Comparison of ENCODE assay signal across 12 cellular contexts in genomic region chr19:576768-577438, GRCh38. TPM values are rescaled to one million over a fixed set of nuclear protein-coding genes. Genes with fewer than 3 reads are reported as not detected.
DNase-seq lines count a peak whose midpoint lies in the region; ATAC-seq and TF ChIP-seq lines count a peak whose summit lies in the region.
"Had no signal": no experiment of that assay in that cellular context is flagged by ENCODE, and none has a peak within 500 bp of the region (broad histone marks: within the 10 kb centered on the region; RNA-seq: fewer than 3 reads in every experiment).

No MANE protein-coding gene starts in this region.

- peaks cover 13 to 48% of the 10 kb centered on the region in 2 experiments for H3K36me3 ChIP-seq in HCT116 (ENCODE audit: control insufficient read depth in 1 of 2, insufficient read depth in 2 of 2, low read length in 2 of 2)
- H3K36me3 ChIP-seq in adrenal gland (replicated peaks in 1 of 2): peaks cover 0 to 20% of the 10 kb centered on the region in 2 donors
- H3K36me3 ChIP-seq in MG63: peaks cover 4% of the 10 kb centered on the region

- peaks cover 6% of the 10 kb centered on the region; the same call in 1 of the 2 replicates for H4K20me1 ChIP-seq in HCT116 (ENCODE audit: insufficient read depth)

- 35 to 63% (median 55%) methylated on average over 17 to 28 of the region's 28 CpGs for WGBS in adrenal gland, 4 donors

- H3K4me1 Mint-ChIP-seq in nephron: peaks cover 28% of the 10 kb centered on the region

- no peak overlapping the region for H3K27ac Mint-ChIP-seq in nephron

- H3K79me2 ChIP-seq in HCT116 (ENCODE audit: insufficient read depth, low read length): peaks cover 86% of the 10 kb centered on the region

- H3K4me1 ChIP-seq in HCT116 (ENCODE audit: control insufficient read depth in 1 of 2, insufficient read depth in 2 of 2, low read length in 2 of 2): peaks cover 2 to 17% of the 10 kb centered on the region in 2 experiments; a peak in 3 of 4 replicates
- peaks cover 45 to 50% of the 10 kb centered on the region in 2 donors for H3K4me1 ChIP-seq in adrenal gland (replicated peaks in 1 of 2)

- H3K27me3 ChIP-seq in HCT116 (ENCODE audit: insufficient read depth, low read length) (no peaks in the 10 kb centered on the region), adrenal gland (no peaks in the 10 kb centered on the region), MG63 (no peaks in the 10 kb centered on the region)

- no peak overlapping the region for H3K9ac ChIP-seq in HCT116 (ENCODE audit: low read length)

- DNase-seq in HCT116 (ENCODE audit: low read depth, low spot score) (no peak), adrenal gland (peak in 4 of 7 donors; percentile 50 to 62 (median 55)), MG63 (no peak)
- DNase-seq: activated naive CD4-positive, alpha-beta T cell; NCI-H1092 treated with DMSO at 0.1 percent for 48 hours; NCI-H2171 treated with DMSO at 0.1 percent for 48 hours; small intestine had no signal

- CTCF ChIA-PET in HCT116 (lab: Charles Lee): interaction anchor here (0.7 to 1.6 kb wide), 2 partner anchors 12 to 66 kb away, joined by 3 to 4 read pairs; no protein-coding TSS in a partner anchor

- H3K27me3 Mint-ChIP-seq in nephron (ENCODE audit: low read depth): no peaks in the 10 kb centered on the region
- H3K27me3 Mint-ChIP-seq: central memory CD8-positive, alpha-beta T cell had no signal

- H3K9me3 ChIP-seq in HCT116 (ENCODE audit: control insufficient read depth in 1 of 2, insufficient read depth in 1 of 2, low read depth in 1 of 2, low read length in 2 of 2): no peaks in the 10 kb centered on the region
- no peaks in the 10 kb centered on the region for H3K9me3 ChIP-seq in adrenal gland (replicated peaks in 1 of 3)
- no peaks in the 10 kb centered on the region for H3K9me3 ChIP-seq in MG63

- ATAC-seq in HCT116 (no peak), HG02870 (IDR thresholded peaks at IDR 0.05; ENCODE audit: unreplicated experiment) (no peak)

- POLR2A ChIA-PET in HCT116 (lab: Charles Lee): no interaction called here

- no peak overlapping the region for H3K4me2 ChIP-seq in HCT116 (ENCODE audit: low read length)

- BruUV-seq in HCT116 (replicated peaks; lab: Mats Ljungman, UMichigan): no TSS peak

- H3K9me2 ChIP-seq in HCT116 (ENCODE audit: insufficient read depth): no peaks in the 10 kb centered on the region

- TF ChIP-seq POLR2A in HCT116 (IDR thresholded peaks at IDR 0.05; ENCODE audit: borderline replicate concordance, extremely low read depth, insufficient read depth, insufficient read length): no peak
- TF ChIP-seq POLR2A in adrenal gland (IDR thresholded peaks at IDR 0.05): peak in 1 of 2 donors; percentile 5

- H3K4me3 ChIP-seq in HCT116 (replicated peaks in 1 of 2; ENCODE audit: low read depth in 1 of 2, low read length in 2 of 2) (no peak overlapping the region), adrenal gland (peak overlapping the region in 1 of 4 donors; percentile 26), MG63 (no peak overlapping the region)
- H3K4me3 ChIP-seq: SK-N-MC had no signal

- TF ChIP-seq CTCF in HCT116 (IDR thresholded peaks at IDR 0.05 in 2 of 3, conservative IDR thresholded peaks at IDR 0.05 in 1 of 3; ENCODE audit: borderline replicate concordance in 1 of 3, insufficient read depth in 1 of 3, low read depth in 2 of 3, low read length in 2 of 3) (no peak), adrenal gland (IDR thresholded peaks at IDR 0.05) (no peak), nephron (IDR thresholded peaks at IDR 0.05; ENCODE audit: unreplicated experiment in 3 of 3) (no peak)

- intact Hi-C loops in HCT116 (cut with micrococcal nuclease): no loop called here
- intact Hi-C loops in adrenal gland (cut with DNase I): no loop called here

- RAD21 ChIA-PET in HCT116 (lab: Charles Lee; ENCODE audit: low non-redundant PET in 1 of 2, low total read pairs in 2 of 2, uncharacterized antibody in 2 of 2, unreplicated experiment in 2 of 2): interaction anchor here in 1 of 2 experiments (0.6 kb wide), 1 partner anchor 127 kb away, joined by 3 read pairs; no protein-coding TSS in a partner anchor

- no peaks in the 10 kb centered on the region for H3K36me3 Mint-ChIP-seq in nephron (ENCODE audit: low read depth)

- TF ChIP-seq RAD21 in HCT116 (IDR thresholded peaks at IDR 0.05; ENCODE audit: low read depth): no peak

- H3K27ac ChIP-seq in HCT116 (ENCODE audit: low read depth, low read length) (peak overlapping the region; percentile 30; the same call in 1 of the 2 replicates), adrenal gland (peak overlapping the region; percentile 71 to 97 (median 89))
- H3K27ac ChIP-seq: SK-N-MC had no signal

- no peak overlapping the region for H2AFZ ChIP-seq in HCT116 (ENCODE audit: low read depth, low read length, poor library complexity, severe bottlenecking)

- no peaks in the 10 kb centered on the region for H3K9me3 Mint-ChIP-seq in nephron
- H3K9me3 Mint-ChIP-seq: central memory CD8-positive, alpha-beta T cell had no signal

- peak overlapping the region; percentile 12 to 53 (median 17) for H3K4me3 Mint-ChIP-seq in nephron
- H3K4me3 Mint-ChIP-seq: central memory CD8-positive, alpha-beta T cell had no signal

TF ChIP-seq in HCT116, 20 proteins besides CTCF, POLR2A, EP300 and RAD21:
- no peak for TF ChIP-seq SIN3A (IDR thresholded peaks at IDR 0.05; ENCODE audit: low read depth)
- no peak for TF ChIP-seq EZH2phosphoT487 (IDR thresholded peaks at IDR 0.05; ENCODE audit: borderline replicate concordance)
- TF ChIP-seq ZNF274 (IDR thresholded peaks at IDR 0.05; ENCODE audit: low read depth, low read length): no peak
- TF ChIP-seq FOSL1 (IDR thresholded peaks at IDR 0.05; ENCODE audit: low read depth): no peak
- TF ChIP-seq ZFX (IDR thresholded peaks at IDR 0.05): no peak
- TF ChIP-seq MAX (IDR thresholded peaks at IDR 0.05): no peak
TF ChIP-seq in HCT116: peak in this region for 0.

RNA-seq across cellular contexts. Expression of gene BSG, which starts 4.5 kb away (rescaled TPM):
- 603 TPM for total RNA-seq in HCT116 (2021; ENCODE audit: unreplicated experiment)
- 735 and 929 TPM in 2 replicates for polyA plus RNA-seq in HCT116 (2012)
- 1,000 to 10,000 TPM in 1 of 8 donors, 100 to 1,000 TPM in 7; 705 to 1,372 (median 832) TPM for total RNA-seq in adrenal gland
- 1,000 to 10,000 TPM in 2 of 3 donors, 100 to 1,000 TPM in 1; 481 to 2,214 (median 1,591) TPM for polyA plus RNA-seq in adrenal gland
- total RNA-seq in MG63 (2014; rRNA removed; shearing (Covaris generic); ENCODE audit: low replicate concordance): 222 and 323 TPM in 2 replicates

RNA-seq across cellular contexts. Expression of gene HCN2, which starts 12.8 kb away (rescaled TPM):
- 2.4 TPM for total RNA-seq in HCT116 (2021; ENCODE audit: unreplicated experiment)
- polyA plus RNA-seq in HCT116 (2012): 2.3 TPM in 2 replicates
- total RNA-seq in adrenal gland: 1 to 10 TPM in 7 of 8 donors, under 1 TPM in 1; 0.74 to 9.1 (median 7.6) TPM
- 1 to 10 TPM in 2 of 3 donors, under 1 TPM in 1; 0.98 to 2.5 (median 1.1) TPM for polyA plus RNA-seq in adrenal gland
- 0.46 TPM in 1 of 2 replicates, not detected in the other for total RNA-seq in MG63 (2014; rRNA removed; shearing (Covaris generic); ENCODE audit: low replicate concordance)
- total RNA-seq: epithelial cell of proximal tubule had no signal

RNA-seq across cellular contexts. Expression of gene GZMM, which starts 33.0 kb away (rescaled TPM):
- total RNA-seq in HCT116 (2021; ENCODE audit: unreplicated experiment): 0.59 TPM
- polyA plus RNA-seq in HCT116 (2012): 0.53 and 0.67 TPM in 2 replicates
- 1 to 10 TPM in 2 of 8 donors, under 1 TPM in 4, not detected in 2; 0.35 to 2.4 (median 0.80) TPM for total RNA-seq in adrenal gland
- polyA plus RNA-seq in adrenal gland: 1 to 10 TPM in 2 of 3 donors, not detected in 1; 1.3 to 1.9 TPM
- not detected in 2 replicates for total RNA-seq in MG63 (2014; rRNA removed; shearing (Covaris generic); ENCODE audit: low replicate concordance)
- total RNA-seq: epithelial cell of proximal tubule had no signal

RNA-seq across cellular contexts. Expression of gene CDC34, which starts 45.3 kb away (rescaled TPM):
- total RNA-seq in HCT116 (2021; ENCODE audit: unreplicated experiment) (87.4 TPM), adrenal gland (10 to 100 TPM; 42.4 to 74.6 (median 59.6) TPM)
- polyA plus RNA-seq in HCT116 (2012): 89.3 and 95.6 TPM in 2 replicates
- 100 to 1,000 TPM in 2 of 3 donors, 10 to 100 TPM in 1; 22.2 to 151 (median 124) TPM for polyA plus RNA-seq in adrenal gland
- 46.3 and 76.3 TPM in 2 replicates for total RNA-seq in MG63 (2014; rRNA removed; shearing (Covaris generic); ENCODE audit: low replicate concordance)

RNA-seq across cellular contexts. Expression of gene POLRMT, which starts 56.4 kb away (rescaled TPM):
- total RNA-seq in HCT116 (2021; ENCODE audit: unreplicated experiment): 138 TPM
- 175 and 185 TPM in 2 replicates for polyA plus RNA-seq in HCT116 (2012)
- 10 to 100 TPM; 26.3 to 61.4 (median 40.6) TPM for total RNA-seq in adrenal gland
- 100 to 1,000 TPM in 2 of 3 donors, 10 to 100 TPM in 1; 42.7 to 371 (median 178) TPM for polyA plus RNA-seq in adrenal gland
- total RNA-seq in MG63 (2014; rRNA removed; shearing (Covaris generic); ENCODE audit: low replicate concordance): 20.1 and 33.2 TPM in 2 replicates

Comparison
In these comparisons a context has a peak if more than half of its experiments do, and no peak if none do; other contexts are left out.
1. DNase-seq: peak in adrenal gland (4 of 7); none in HCT116 (single experiment) and MG63 (single experiment).